In genomic region chr16:87764600-87765472, GRCh38 we compare ENCODE assay signal across 8 cellular contexts. TPM values are rescaled to one million over a fixed set of nuclear protein-coding genes. Genes with fewer than 3 reads are reported as not detected.
DNase-seq lines count a peak whose midpoint lies in the region; ATAC-seq, FAIRE-seq and TF ChIP-seq lines count a peak whose summit lies in the region.

No MANE protein-coding gene starts in this region.

- no peaks in the 10 kb centered on the region for H3K27me3 ChIP-seq in CD4-positive, alpha-beta T cell (ENCODE audit: control insufficient read depth, insufficient read depth, low read length)

- H3K27ac Mint-ChIP-seq in CD4-positive, alpha-beta T cell: peak overlapping the region; percentile 97
- H3K27ac Mint-ChIP-seq in activated CD4-positive, alpha-beta memory T cell treated with anti-CD3 and anti-CD28 coated beads for 36 hours: peak overlapping the region; percentile 86
- H3K27ac Mint-ChIP-seq in glutamatergic neuron (ENCODE audit: unreplicated experiment): peak overlapping the region; percentile 43
- peak overlapping the region; percentile 92 for H3K27ac Mint-ChIP-seq in stimulated activated naive B cell treated with anti-CD40 and anti-IgM and Interleukin-4, amounts not matched to agents 10 μg/mL and 1 μg/mL and 100 μg/mL, for 72 hours

- peak; percentile 49 for ATAC-seq in CD4-positive, alpha-beta T cell (ENCODE audit: poor library complexity)
- ATAC-seq in HG02610 (IDR thresholded peaks at IDR 0.05; ENCODE audit: unreplicated experiment): peak; percentile 27
- no peak for ATAC-seq in stimulated activated naive B cell treated with anti-CD40 and anti-IgM and Interleukin-4, amounts not matched to agents 10 μg/mL and 1 μg/mL and 100 μg/mL, for 72 hours (replicated peaks)

- H3K27ac ChIP-seq in CD4-positive, alpha-beta T cell (ENCODE audit: low read depth, low read length): peak overlapping the region; percentile 95

- no peaks in the 10 kb centered on the region for H3K27me3 Mint-ChIP-seq in CD4-positive, alpha-beta T cell
- H3K27me3 Mint-ChIP-seq in activated CD4-positive, alpha-beta memory T cell treated with anti-CD3 and anti-CD28 coated beads for 36 hours: no peaks in the 10 kb centered on the region
- peaks cover 9% of the 10 kb centered on the region for H3K27me3 Mint-ChIP-seq in glutamatergic neuron (ENCODE audit: unreplicated experiment)
- no peaks in the 10 kb centered on the region for H3K27me3 Mint-ChIP-seq in stimulated activated naive B cell treated with anti-CD40 and anti-IgM and Interleukin-4, amounts not matched to agents 10 μg/mL and 1 μg/mL and 100 μg/mL, for 72 hours

- FAIRE-seq in H54 (lab: Jason Lieb, UNC): no peak

- H3K36me3 Mint-ChIP-seq in CD4-positive, alpha-beta T cell (ENCODE audit: low read depth): peaks cover 56% of the 10 kb centered on the region
- peaks cover 32% of the 10 kb centered on the region for H3K36me3 Mint-ChIP-seq in activated CD4-positive, alpha-beta memory T cell treated with anti-CD3 and anti-CD28 coated beads for 36 hours
- H3K36me3 Mint-ChIP-seq in glutamatergic neuron (ENCODE audit: unreplicated experiment): no peaks in the 10 kb centered on the region
- H3K36me3 Mint-ChIP-seq in stimulated activated naive B cell treated with anti-CD40 and anti-IgM and Interleukin-4, amounts not matched to agents 10 μg/mL and 1 μg/mL and 100 μg/mL, for 72 hours: peaks cover 27 to 32% of the 10 kb centered on the region in 2 donors

- POLR2A ChIA-PET in CD4-positive, alpha-beta T cell (lab: Charles Lee): interaction anchor here (1.3 to 3.0 kb wide), 9 partner anchors 9 to 447 kb away, joined by 4 to 20 read pairs (median 6); partner anchors contain the start of genes BANP, C16orf95, FBXO31 and SLC7A5
- POLR2A ChIA-PET in activated CD4-positive, alpha-beta memory T cell treated with anti-CD3 and anti-CD28 coated beads for 36 hours (lab: Charles Lee): interaction anchor here (0.7 to 2.5 kb wide), 8 partner anchors 10 to 186 kb away, joined by 3 to 10 read pairs (median 5); partner anchors contain the start of genes BANP and SLC7A5

- peak overlapping the region; percentile 96 for H3K4me3 Mint-ChIP-seq in CD4-positive, alpha-beta T cell
- peak overlapping the region; percentile 92 for H3K4me3 Mint-ChIP-seq in activated CD4-positive, alpha-beta memory T cell treated with anti-CD3 and anti-CD28 coated beads for 36 hours
- H3K4me3 Mint-ChIP-seq in glutamatergic neuron (ENCODE audit: unreplicated experiment): peak overlapping the region; percentile 87
- H3K4me3 Mint-ChIP-seq in stimulated activated naive B cell treated with anti-CD40 and anti-IgM and Interleukin-4, amounts not matched to agents 10 μg/mL and 1 μg/mL and 100 μg/mL, for 72 hours: peak overlapping the region; percentile 98

- H3K4me1 Mint-ChIP-seq in CD4-positive, alpha-beta T cell (ENCODE audit: low read depth): peaks cover 40% of the 10 kb centered on the region
- H3K4me1 Mint-ChIP-seq in activated CD4-positive, alpha-beta memory T cell treated with anti-CD3 and anti-CD28 coated beads for 36 hours (ENCODE audit: low read depth): peaks cover 38% of the 10 kb centered on the region
- H3K4me1 Mint-ChIP-seq in glutamatergic neuron (ENCODE audit: low read depth, unreplicated experiment): no peaks in the 10 kb centered on the region
- H3K4me1 Mint-ChIP-seq in stimulated activated naive B cell treated with anti-CD40 and anti-IgM and Interleukin-4, amounts not matched to agents 10 μg/mL and 1 μg/mL and 100 μg/mL, for 72 hours: peaks cover 16 to 49% of the 10 kb centered on the region in 2 donors

- no peaks in the 10 kb centered on the region for H3K9me3 Mint-ChIP-seq in CD4-positive, alpha-beta T cell
- H3K9me3 Mint-ChIP-seq in activated CD4-positive, alpha-beta memory T cell treated with anti-CD3 and anti-CD28 coated beads for 36 hours: no peaks in the 10 kb centered on the region
- peaks cover 8% of the 10 kb centered on the region for H3K9me3 Mint-ChIP-seq in glutamatergic neuron (ENCODE audit: unreplicated experiment)
- no peaks in the 10 kb centered on the region for H3K9me3 Mint-ChIP-seq in stimulated activated naive B cell treated with anti-CD40 and anti-IgM and Interleukin-4, amounts not matched to agents 10 μg/mL and 1 μg/mL and 100 μg/mL, for 72 hours

- peak in 4 of 10 experiments; percentile 15 to 39 (median 27) for DNase-seq in CD4-positive, alpha-beta T cell
- DNase-seq in activated CD4-positive, alpha-beta memory T cell treated with anti-CD3 and anti-CD28 coated beads for 36 hours: peak; percentile 40
- DNase-seq in glutamatergic neuron (no peak), pons (ENCODE audit: low spot score) (no peak), H54 (ENCODE audit: insufficient read length, low spot score) (no peak), SHP77 treated with DMSO at 0.1 percent for 48 hours (lab: John Stamatoyannopoulos, UW) (no peak)
- DNase-seq in stimulated activated naive B cell treated with anti-CD40 and anti-IgM and Interleukin-4, amounts not matched to agents 10 μg/mL and 1 μg/mL and 100 μg/mL, for 72 hours: no peak

- intact Hi-C loops in CD4-positive, alpha-beta T cell (cut with DNase I, micrococcal nuclease): loop anchor here (1.0 to 10.0 kb wide), 6 partner anchors 43 to 1203 kb away; partner anchors contain the start of genes MAP1LC3B (in 1 of the 2) and ZC3H18 (in 1 of the 2)
- intact Hi-C loops in activated CD4-positive, alpha-beta memory T cell treated with anti-CD3 and anti-CD28 coated beads for 36 hours (cut with micrococcal nuclease): loop anchor here (5.0 kb wide), 2 partner anchors 128 to 373 kb away; partner anchors contain the start of gene MAP1LC3B

- no peak for TF ChIP-seq POLR2A in H54 (IDR thresholded peaks at IDR 0.05; ENCODE audit: low read depth, low read length)

- CTCF ChIA-PET in CD4-positive, alpha-beta T cell (lab: Charles Lee): interaction anchor here (0.6 to 2.9 kb wide), 5 partner anchors 15 to 933 kb away, joined by 3 to 26 read pairs (median 4); no protein-coding TSS in a partner anchor
- CTCF ChIA-PET in activated CD4-positive, alpha-beta memory T cell treated with anti-CD3 and anti-CD28 coated beads for 36 hours (lab: Charles Lee): interaction anchor here (1.1 to 4.0 kb wide), 5 partner anchors 12 to 107 kb away, joined by 3 to 36 read pairs (median 8); partner anchors contain the start of gene SLC7A5

- no peak for TF ChIP-seq CTCF in CD4-positive, alpha-beta T cell (IDR thresholded peaks at IDR 0.05)
- TF ChIP-seq CTCF in glutamatergic neuron (IDR thresholded peaks at IDR 0.05; ENCODE audit: partially characterized antibody, unreplicated experiment): no peak

- H3K9me3 ChIP-seq in CD4-positive, alpha-beta T cell (ENCODE audit: control insufficient read depth, low read length): no peaks in the 10 kb centered on the region

RNA-seq across cellular contexts. Expression of gene KLHDC4, which starts 0.9 kb away (rescaled TPM):
- 10 to 100 TPM; 41.4 to 43.0 TPM for total RNA-seq in CD4-positive, alpha-beta T cell
- 10 to 100 TPM; 65.9 to 70.2 TPM for total RNA-seq in activated CD4-positive, alpha-beta memory T cell treated with anti-CD3 and anti-CD28 coated beads for 36 hours
- 65.4 TPM for total RNA-seq in glutamatergic neuron (ENCODE audit: unreplicated experiment)

Comparison
In these comparisons a context has a peak if more than half of its experiments do, and no peak if none do; other contexts are left out.
1. ATAC-seq: peak in CD4-positive, alpha-beta T cell (single experiment) and HG02610 (single experiment); none in stimulated activated naive B cell treated with anti-CD40 and anti-IgM and Interleukin-4, amounts not matched to agents 10 μg/mL and 1 μg/mL and 100 μg/mL, for 72 hours (0 of 2).
2. H3K27ac Mint-ChIP-seq: peak in every context shown above with its lines; median percentile 97 in CD4-positive, alpha-beta T cell; 92 in stimulated activated naive B cell treated with anti-CD40 and anti-IgM and Interleukin-4, amounts not matched to agents 10 μg/mL and 1 μg/mL and 100 μg/mL, for 72 hours; 86 in activated CD4-positive, alpha-beta memory T cell treated with anti-CD3 and anti-CD28 coated beads for 36 hours; 43 in glutamatergic neuron.
3. Peak in every context shown above with its lines, with median percentiles within 50 percentile points of each other: H3K4me3 Mint-ChIP-seq.